1 cellular context compared by ENCODE assay signal in genomic region chr6:107179004-107179403, GRCh38.
TF ChIP-seq lines count a peak whose summit lies in the region.

No MANE protein-coding gene starts in this region.

TF ChIP-seq in GM23338, 12 proteins besides CTCF, POLR2A, EP300 and RAD21 (continued from another document):
- TF ChIP-seq ZNF331 (CRISPR knock-in tag; IDR thresholded peaks at IDR 0.05; ENCODE audit: low read depth) = no peak
- no peak for TF ChIP-seq POLR2AphosphoS5 (IDR thresholded peaks at IDR 0.05; ENCODE audit: low read depth)
- TF ChIP-seq EZH2phosphoT487 (IDR thresholded peaks at IDR 0.05; ENCODE audit: unreplicated experiment) = no peak
